Comparison of ENCODE assay signal across 10 cellular contexts in genomic region chr6:41967312-41968287, GRCh38. TPM values are rescaled to one million over a fixed set of nuclear protein-coding genes. Genes with fewer than 3 reads are reported as not detected.
DNase-seq lines count a peak whose midpoint lies in the region; ATAC-seq and TF ChIP-seq lines count a peak whose summit lies in the region.
"Had no signal": no experiment of that assay in that cellular context is flagged by ENCODE, and none has a peak within 500 bp of the region (broad histone marks: within the 10 kb centered on the region; RNA-seq: fewer than 3 reads in every experiment).

No MANE protein-coding gene starts in this region.

- H3K4me3 Mint-ChIP-seq in CD14-positive monocyte (no peak overlapping the region), chondrocyte (ENCODE audit: unreplicated experiment) (no peak overlapping the region)

- H3K4me1 Mint-ChIP-seq in CD14-positive monocyte: peaks cover 37% of the 10 kb centered on the region
- peaks cover 31% of the 10 kb centered on the region for H3K4me1 Mint-ChIP-seq in chondrocyte (ENCODE audit: low read depth)

- H3K9me3 Mint-ChIP-seq in CD14-positive monocyte: no peaks in the 10 kb centered on the region
- no peaks in the 10 kb centered on the region for H3K9me3 Mint-ChIP-seq in chondrocyte (ENCODE audit: low read depth)

- H3K27ac Mint-ChIP-seq in CD14-positive monocyte: peak overlapping the region in 6 of 7 donors; percentile 42 to 78 (median 62)
- H3K27ac Mint-ChIP-seq in chondrocyte (ENCODE audit: unreplicated experiment): peak overlapping the region; percentile 56

- no peak for ATAC-seq in HG02642 (IDR thresholded peaks at IDR 0.05; ENCODE audit: poor library complexity, unreplicated experiment)

- DNase-seq in CD14-positive monocyte (ENCODE audit: low spot score): no peak
- peak; percentile 5 for DNase-seq in LoVo (ENCODE audit: low spot score)
- no peak for DNase-seq in chondrocyte (ENCODE audit: low spot score)
- DNase-seq in myocyte (ENCODE audit: low read depth): peak; percentile 32
- no peak for DNase-seq in SK-N-DZ (ENCODE audit: low spot score)
- no peak for DNase-seq in GM10266 (ENCODE audit: extremely low spot score)
- no peak for DNase-seq in T-helper 1 cell
- DNase-seq: colonic mucosa, NCI-H345 had no signal

- H3K36me3 Mint-ChIP-seq in CD14-positive monocyte (no peaks in the 10 kb centered on the region), chondrocyte (ENCODE audit: low read depth) (no peaks in the 10 kb centered on the region)

- intact Hi-C loops in CD14-positive monocyte (cut with micrococcal nuclease): loop anchor here in 1 of 2 donors (5.0 kb wide), 1 partner anchor 60 kb away; no protein-coding TSS in a partner anchor

- TF ChIP-seq CTCF in CD14-positive monocyte (IDR thresholded peaks at IDR 0.05) (no peak), chondrocyte (IDR thresholded peaks at IDR 0.05) (no peak), GM10266 (IDR thresholded peaks at IDR 0.05; ENCODE audit: control insufficient read depth, insufficient read depth, low read depth, missing control alignments) (no peak)

- peaks cover 0 to 4% (median 2%) of the 10 kb centered on the region in 3 donors for H3K27me3 Mint-ChIP-seq in CD14-positive monocyte (ENCODE audit: low read depth in 3 of 3)
- H3K27me3 Mint-ChIP-seq in chondrocyte (ENCODE audit: low read depth): no peaks in the 10 kb centered on the region

RNA-seq across cellular contexts. Expression of gene CCND3, which starts 26.0 kb away (rescaled TPM):
- polyA plus RNA-seq in CD14-positive monocyte: 100 to 1,000 TPM; 259 to 273 TPM
- 47.4 to 56.3 TPM (median 52.9 TPM) in 3 replicates for total RNA-seq in chondrocyte
- 169 and 170 TPM in 2 replicates for total RNA-seq in myocyte
- polyA plus RNA-seq in myocyte (2012): 75.7 TPM
- 27.2 and 32.7 TPM in 2 replicates for polyA plus RNA-seq in SK-N-DZ (2014; cell fraction: cytosol; rRNA removed)
- 23.1 and 30.9 TPM in 2 replicates for polyA plus RNA-seq in SK-N-DZ (2014; cell fraction: nucleus; rRNA removed)

RNA-seq across cellular contexts. Expression of gene BYSL, which starts 46.3 kb away (rescaled TPM):
- polyA plus RNA-seq in CD14-positive monocyte: 1 to 10 TPM; 2.7 to 3.9 TPM
- total RNA-seq in chondrocyte: 17.4 to 20.7 TPM (median 19.7 TPM) in 3 replicates
- total RNA-seq in myocyte: 28.1 and 28.3 TPM in 2 replicates
- polyA plus RNA-seq in myocyte (2012): 28.8 TPM
- polyA plus RNA-seq in SK-N-DZ (2014; cell fraction: cytosol; rRNA removed): 25.3 and 30.9 TPM in 2 replicates
- 25.6 and 34.4 TPM in 2 replicates for polyA plus RNA-seq in SK-N-DZ (2014; cell fraction: nucleus; rRNA removed)

RNA-seq across cellular contexts. Expression of gene MED20, which starts 46.7 kb away (rescaled TPM):
- polyA plus RNA-seq in CD14-positive monocyte: 10 to 100 TPM; 13.6 to 16.2 TPM
- total RNA-seq in chondrocyte (19.9 to 23.4 TPM (median 21.7 TPM) in 3 replicates), myocyte (26.4 and 27.3 TPM in 2 replicates)
- polyA plus RNA-seq in myocyte (2012): 27.3 TPM
- 39.9 and 40.5 TPM in 2 replicates for polyA plus RNA-seq in SK-N-DZ (2014; cell fraction: cytosol; rRNA removed)
- 13.4 and 20.6 TPM in 2 replicates for polyA plus RNA-seq in SK-N-DZ (2014; cell fraction: nucleus; rRNA removed)

Comparison
In these comparisons a context has a peak if more than half of its experiments do, and no peak if none do; other contexts are left out.
1. DNase-seq: peak in LoVo (single experiment) and myocyte (single experiment); none in CD14-positive monocyte (single experiment), chondrocyte (single experiment), SK-N-DZ (single experiment), GM10266 (single experiment) and T-helper 1 cell (0 of 5).